ENCODE assay signal across 8 cellular contexts in the genomic region with DNA sequence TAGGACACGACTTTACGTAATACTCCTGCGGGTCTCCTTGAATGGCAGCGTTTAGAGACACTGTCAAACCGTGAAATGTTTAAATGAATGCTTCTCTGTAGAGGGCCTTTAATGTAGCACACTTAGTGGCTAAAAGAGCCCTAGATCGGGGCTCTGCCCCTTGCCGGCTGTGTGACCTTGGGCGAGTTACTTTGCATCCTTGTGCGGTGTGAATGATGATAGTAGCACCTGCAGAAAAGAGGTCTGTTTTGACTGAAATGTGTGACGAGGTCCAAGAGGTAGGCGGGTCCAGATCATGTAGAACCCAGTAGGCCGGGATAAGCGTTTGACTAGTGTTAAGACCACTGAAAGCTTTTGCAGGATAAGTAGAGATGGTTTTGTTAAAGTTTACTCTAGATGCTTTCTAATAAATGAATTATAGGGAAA. TPM values are rescaled to one million over a fixed set of nuclear protein-coding genes. Genes with fewer than 3 reads are reported as not detected.
DNase-seq lines count a peak whose midpoint lies in the region; ATAC-seq and TF ChIP-seq lines count a peak whose summit lies in the region.

No MANE protein-coding gene starts in this region.

- peaks cover 53% of the 10 kb centered on the region for H3K36me3 Mint-ChIP-seq in activated T-helper 2 cell treated with anti-CD3 and anti-CD28 coated beads, Interferon-gamma antibody, Interleukin-2, Interleukin-4, amounts not matched to agents 10 μg/mL and 5 μg/mL and 100 μg/mL, durations not matched to agents 14 hours and 24 hours and 36 hours (ENCODE audit: low read depth)
- peaks cover 17% of the 10 kb centered on the region for H3K36me3 Mint-ChIP-seq in stimulated activated memory B cell treated with anti-CD40 and anti-IgM and Interleukin-4, amounts not matched to agents 10 μg/mL and 1 μg/mL and 100 μg/mL, for 72 hours

- peak overlapping the region; percentile 95 for H3K4me3 Mint-ChIP-seq in activated T-helper 2 cell treated with anti-CD3 and anti-CD28 coated beads, Interferon-gamma antibody, Interleukin-2, Interleukin-4, amounts not matched to agents 10 μg/mL and 5 μg/mL and 100 μg/mL, durations not matched to agents 14 hours and 24 hours and 36 hours (ENCODE audit: low read depth)
- peak overlapping the region; percentile 87 for H3K4me3 Mint-ChIP-seq in stimulated activated memory B cell treated with anti-CD40 and anti-IgM and Interleukin-4, amounts not matched to agents 10 μg/mL and 1 μg/mL and 100 μg/mL, for 72 hours

- H3K4me1 Mint-ChIP-seq in activated T-helper 2 cell treated with anti-CD3 and anti-CD28 coated beads, Interferon-gamma antibody, Interleukin-2, Interleukin-4, amounts not matched to agents 10 μg/mL and 5 μg/mL and 100 μg/mL, durations not matched to agents 14 hours and 24 hours and 36 hours (ENCODE audit: low read depth): peaks cover 49% of the 10 kb centered on the region
- H3K4me1 Mint-ChIP-seq in stimulated activated memory B cell treated with anti-CD40 and anti-IgM and Interleukin-4, amounts not matched to agents 10 μg/mL and 1 μg/mL and 100 μg/mL, for 72 hours: peaks cover 39% of the 10 kb centered on the region

- no peak for TF ChIP-seq CTCF in GM06990 (IDR thresholded peaks at IDR 0.05; ENCODE audit: insufficient read depth, low read length, poor library complexity, severe bottlenecking)

- intact Hi-C loops in activated T-helper 2 cell treated with anti-CD3 and anti-CD28 coated beads, Interferon-gamma antibody, Interleukin-2, Interleukin-4, amounts not matched to agents 10 μg/mL and 5 μg/mL and 100 μg/mL, durations not matched to agents 14 hours and 24 hours and 36 hours (cut with micrococcal nuclease): loop anchor here (1.0 to 10.0 kb wide), 5 partner anchors 44 to 710 kb away; a partner anchor contains a TSS

- H3K27me3 ChIP-seq in GM06990 (replicated peaks; ENCODE audit: control insufficient read depth, insufficient read depth, low read length) (no peaks in the 10 kb centered on the region), iPS-18a (ENCODE audit: control insufficient read depth, insufficient read depth, low read length) (no peaks in the 10 kb centered on the region)

- H3K36me3 ChIP-seq in GM06990 (ENCODE audit: control insufficient read depth, insufficient read depth, low read length): peaks cover 2% of the 10 kb centered on the region
- H3K36me3 ChIP-seq in iPS-18a (ENCODE audit: control insufficient read depth, low read depth, low read length): peaks cover 32% of the 10 kb centered on the region

- ATAC-seq in GM19467 (IDR thresholded peaks at IDR 0.05; ENCODE audit: unreplicated experiment) (peak; percentile 25), HG03520 (IDR thresholded peaks at IDR 0.05; ENCODE audit: unreplicated experiment) (peak; percentile 36)
- ATAC-seq in stimulated activated memory B cell treated with anti-CD40 and anti-IgM and Interleukin-4, amounts not matched to agents 10 μg/mL and 1 μg/mL and 100 μg/mL, for 72 hours: peak; percentile 3

- DNase-seq in GM06990 (ENCODE audit: extremely low read depth, insufficient read length) (no peak), NCI-H2171 treated with DMSO at 0.1 percent for 48 hours (lab: John Stamatoyannopoulos, UW) (no peak), SK-N-DZ (ENCODE audit: low spot score) (no peak)
- DNase-seq in activated T-helper 2 cell treated with anti-CD3 and anti-CD28 coated beads, Interferon-gamma antibody, Interleukin-2, Interleukin-4, amounts not matched to agents 10 μg/mL and 5 μg/mL and 100 μg/mL, durations not matched to agents 14 hours and 24 hours and 36 hours (ENCODE audit: low spot score): no peak

- H3K27me3 Mint-ChIP-seq in activated T-helper 2 cell treated with anti-CD3 and anti-CD28 coated beads, Interferon-gamma antibody, Interleukin-2, Interleukin-4, amounts not matched to agents 10 μg/mL and 5 μg/mL and 100 μg/mL, durations not matched to agents 14 hours and 24 hours and 36 hours (ENCODE audit: low read depth): no peaks in the 10 kb centered on the region
- no peaks in the 10 kb centered on the region for H3K27me3 Mint-ChIP-seq in stimulated activated memory B cell treated with anti-CD40 and anti-IgM and Interleukin-4, amounts not matched to agents 10 μg/mL and 1 μg/mL and 100 μg/mL, for 72 hours

- peaks cover 5% of the 10 kb centered on the region for H3K4me1 ChIP-seq in iPS-18a (ENCODE audit: control insufficient read depth, low read depth, low read length)

- no peaks in the 10 kb centered on the region for H3K9me3 ChIP-seq in iPS-18a (ENCODE audit: control insufficient read depth, low read depth, low read length)

- peak overlapping the region; percentile 95 for H3K4me3 ChIP-seq in GM06990 (replicated peaks; ENCODE audit: low read depth, low read length)
- H3K4me3 ChIP-seq in iPS-18a (ENCODE audit: low read length): peak overlapping the region; percentile 99

- H3K27ac ChIP-seq in iPS-18a (ENCODE audit: low read length): peak overlapping the region; percentile 90

- H3K9me3 Mint-ChIP-seq in activated T-helper 2 cell treated with anti-CD3 and anti-CD28 coated beads, Interferon-gamma antibody, Interleukin-2, Interleukin-4, amounts not matched to agents 10 μg/mL and 5 μg/mL and 100 μg/mL, durations not matched to agents 14 hours and 24 hours and 36 hours: no peaks in the 10 kb centered on the region
- H3K9me3 Mint-ChIP-seq in stimulated activated memory B cell treated with anti-CD40 and anti-IgM and Interleukin-4, amounts not matched to agents 10 μg/mL and 1 μg/mL and 100 μg/mL, for 72 hours: no peaks in the 10 kb centered on the region

- H3K9ac ChIP-seq in iPS-18a (ENCODE audit: low read length): peak overlapping the region; percentile 99

- peak overlapping the region; percentile 89 for H3K27ac Mint-ChIP-seq in activated T-helper 2 cell treated with anti-CD3 and anti-CD28 coated beads, Interferon-gamma antibody, Interleukin-2, Interleukin-4, amounts not matched to agents 10 μg/mL and 5 μg/mL and 100 μg/mL, durations not matched to agents 14 hours and 24 hours and 36 hours
- H3K27ac Mint-ChIP-seq in stimulated activated memory B cell treated with anti-CD40 and anti-IgM and Interleukin-4, amounts not matched to agents 10 μg/mL and 1 μg/mL and 100 μg/mL, for 72 hours: peak overlapping the region; percentile 80

RNA-seq across cellular contexts. Expression of a gene that starts 0.9 kb away (rescaled TPM):
- 48.5 and 50.8 TPM in 2 replicates for total RNA-seq in activated T-helper 2 cell treated with anti-CD3 and anti-CD28 coated beads, Interferon-gamma antibody, Interleukin-2, Interleukin-4, amounts not matched to agents 10 μg/mL and 5 μg/mL and 100 μg/mL, durations not matched to agents 14 hours and 24 hours and 36 hours
- 46.3 and 60.8 TPM in 2 replicates for polyA plus RNA-seq in SK-N-DZ (2014; cell fraction: cytosol; rRNA removed)
- 72.9 and 74.9 TPM in 2 replicates for polyA plus RNA-seq in SK-N-DZ (2014; cell fraction: nucleus; rRNA removed)

RNA-seq across cellular contexts. Expression of a gene that starts 43.5 kb away (rescaled TPM):
- total RNA-seq in activated T-helper 2 cell treated with anti-CD3 and anti-CD28 coated beads, Interferon-gamma antibody, Interleukin-2, Interleukin-4, amounts not matched to agents 10 μg/mL and 5 μg/mL and 100 μg/mL, durations not matched to agents 14 hours and 24 hours and 36 hours: 19.3 and 21.2 TPM in 2 replicates
- 37.7 and 50.3 TPM in 2 replicates for polyA plus RNA-seq in SK-N-DZ (2014; cell fraction: cytosol; rRNA removed)
- polyA plus RNA-seq in SK-N-DZ (2014; cell fraction: nucleus; rRNA removed): 33.5 and 44.9 TPM in 2 replicates

RNA-seq across cellular contexts. Expression of a gene that starts 43.7 kb away (rescaled TPM):
- 344 TPM in 2 replicates for total RNA-seq in activated T-helper 2 cell treated with anti-CD3 and anti-CD28 coated beads, Interferon-gamma antibody, Interleukin-2, Interleukin-4, amounts not matched to agents 10 μg/mL and 5 μg/mL and 100 μg/mL, durations not matched to agents 14 hours and 24 hours and 36 hours
- polyA plus RNA-seq in SK-N-DZ (2014; cell fraction: cytosol; rRNA removed): 213 and 236 TPM in 2 replicates
- polyA plus RNA-seq in SK-N-DZ (2014; cell fraction: nucleus; rRNA removed): 1,288 and 1,293 TPM in 2 replicates
